27 cellular contexts compared by ENCODE assay signal in the genomic region with DNA sequence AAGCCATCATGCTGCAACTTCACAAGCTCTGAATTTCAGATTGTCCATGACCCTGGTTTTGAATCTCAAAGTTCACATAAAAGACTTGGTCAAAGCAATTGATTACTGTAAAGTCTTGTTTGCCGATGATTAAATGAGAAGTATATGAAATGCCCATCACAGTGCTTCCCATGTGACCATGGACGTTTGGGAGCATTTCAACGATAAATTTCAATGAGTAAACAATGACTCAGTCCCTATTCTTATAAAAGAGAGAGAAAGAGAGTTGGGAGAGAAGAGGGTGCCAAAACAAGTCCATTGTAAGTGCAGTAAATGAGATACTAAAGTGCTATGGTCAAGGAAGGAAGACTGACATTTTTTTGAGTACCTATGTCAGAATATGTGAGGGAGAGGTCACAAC.
DNase-seq lines count a peak whose midpoint lies in the region; ATAC-seq, FAIRE-seq and TF ChIP-seq lines count a peak whose summit lies in the region.
"Had no signal": no experiment of that assay in that cellular context is flagged by ENCODE, and none has a peak within 500 bp of the region (broad histone marks: within the 10 kb centered on the region; RNA-seq: fewer than 3 reads in every experiment).

No MANE protein-coding gene starts in this region.

- H3K27ac ChIP-seq in endothelial cell of umbilical vein (ENCODE audit: insufficient read depth, low read depth, low read length), result no peak overlapping the region
- no peak overlapping the region for H3K27ac ChIP-seq in pancreas
- no peak overlapping the region for H3K27ac ChIP-seq in heart right ventricle
- H3K27ac ChIP-seq: dorsolateral prefrontal cortex, foreskin keratinocyte, hepatocyte, HL-60, left lung, upper lobe of left lung had no signal

- TF ChIP-seq CTCF in endothelial cell of umbilical vein (IDR thresholded peaks at IDR 0.05; ENCODE audit: extremely low read depth in 1 of 2, insufficient read depth in 1 of 2, low read depth in 1 of 2, low read length in 2 of 2) (no peak), pancreas (IDR thresholded peaks at IDR 0.05) (no peak), heart right ventricle (IDR thresholded peaks at IDR 0.05) (no peak)

- H3K9me1 ChIP-seq in endothelial cell of umbilical vein (replicated peaks; ENCODE audit: control insufficient read depth, extremely low read depth, insufficient read depth, low read length), result no peaks in the 10 kb centered on the region

- H3K4me3 Mint-ChIP-seq in activated naive CD4-positive, alpha-beta T cell treated with anti-CD3 and anti-CD28 coated beads for 36 hours, result no peak overlapping the region
- H3K4me3 Mint-ChIP-seq: activated naive CD8-positive, alpha-beta T cell treated with anti-CD3 and anti-CD28 coated beads for 36 hours; naive thymus-derived CD4-positive, alpha-beta T cell had no signal

- H3K4me2 ChIP-seq in endothelial cell of umbilical vein (ENCODE audit: insufficient read depth, low read length), result no peak overlapping the region
- H3K4me2 ChIP-seq: hepatocyte, smooth muscle cell had no signal

- POLR2A ChIA-PET in endothelial cell of umbilical vein (lab: Charles Lee), result no interaction called here

- peak; percentile 65 for DNase-seq in EH (ENCODE audit: low read depth)
- peak; percentile 50 for DNase-seq in LoVo (ENCODE audit: low spot score)
- DNase-seq in endothelial cell of umbilical vein (ENCODE audit: low read depth, low spot score), result no peak
- DNase-seq in pancreas, result no peak
- DNase-seq in heart right ventricle, result no peak
- no peak for DNase-seq in activated naive CD4-positive, alpha-beta T cell treated with anti-CD3 and anti-CD28 coated beads for 36 hours
- DNase-seq: activated CD4-positive, alpha-beta T cell treated with anti-CD3 and anti-CD28 coated beads, Interleukin-2, amount 50 U/mL, for 4 hours; activated CD4-positive, CD25-positive, alpha-beta regulatory T cell; activated CD8-positive, alpha-beta memory T cell treated with anti-CD3 and anti-CD28 coated beads, Interleukin-2, amount 50 U/mL, for 4 hours; activated naive CD8-positive, alpha-beta T cell treated with anti-CD3 and anti-CD28 coated beads for 36 hours; cerebellar nuclear complex; dorsolateral prefrontal cortex; foreskin keratinocyte; left lung; naive thymus-derived CD4-positive, alpha-beta T cell; NCI-H1417; NCI-H2081; NCI-H82; occipital lobe; Right ventricle myocardium superior; stimulated activated CD4-positive, alpha-beta T cell treated with anti-CD3 and anti-CD28 coated beads, Interleukin-2, amount 100 ng/mL, for 24 hours; upper lobe of left lung had no signal

- CTCF ChIA-PET in endothelial cell of umbilical vein (lab: Charles Lee), result no interaction called here
- CTCF ChIA-PET in activated naive CD4-positive, alpha-beta T cell treated with anti-CD3 and anti-CD28 coated beads for 36 hours (lab: Charles Lee), result no interaction called here

- intact Hi-C loops in endothelial cell of umbilical vein (cut with micrococcal nuclease) (no loop called here), pancreas (cut with DNase I) (no loop called here), heart right ventricle (cut with DNase I) (no loop called here)
- intact Hi-C loops in activated naive CD4-positive, alpha-beta T cell treated with anti-CD3 and anti-CD28 coated beads for 36 hours (cut with micrococcal nuclease), result no loop called here

- no peaks in the 10 kb centered on the region for H3K4me1 Mint-ChIP-seq in activated naive CD4-positive, alpha-beta T cell treated with anti-CD3 and anti-CD28 coated beads for 36 hours (ENCODE audit: low read depth)
- H3K4me1 Mint-ChIP-seq: activated naive CD8-positive, alpha-beta T cell treated with anti-CD3 and anti-CD28 coated beads for 36 hours; naive thymus-derived CD4-positive, alpha-beta T cell had no signal

- H3K36me3 ChIP-seq in endothelial cell of umbilical vein (ENCODE audit: control insufficient read depth in 2 of 2, extremely low read depth in 1 of 2, insufficient read depth in 2 of 2, low read length in 2 of 2), result no peaks in the 10 kb centered on the region
- H3K36me3 ChIP-seq in pancreas, result no peaks in the 10 kb centered on the region
- H3K36me3 ChIP-seq in heart right ventricle, result no peaks in the 10 kb centered on the region
- H3K36me3 ChIP-seq: left lung, upper lobe of left lung had no signal

- TF ChIP-seq POLR2A in endothelial cell of umbilical vein (IDR thresholded peaks at IDR 0.05; ENCODE audit: low read depth, low read length), result no peak

- WGBS in pancreas, 2 donors, result 35 to 37% methylated on average over 3 of the region's 3 CpGs
- WGBS in heart right ventricle, 2 donors, result 65 to 82% methylated on average over 3 of the region's 3 CpGs

- H3K9me3 Mint-ChIP-seq in activated naive CD4-positive, alpha-beta T cell treated with anti-CD3 and anti-CD28 coated beads for 36 hours, result no peaks in the 10 kb centered on the region
- H3K9me3 Mint-ChIP-seq: activated naive CD8-positive, alpha-beta T cell treated with anti-CD3 and anti-CD28 coated beads for 36 hours had no signal

- no peak overlapping the region for H2AFZ ChIP-seq in endothelial cell of umbilical vein (ENCODE audit: low read depth, low read length)
- H2AFZ ChIP-seq: hepatocyte had no signal

- dilution Hi-C loops in endothelial cell of umbilical vein (cut with MboI; ENCODE audit: extremely low pct_ligation_motif_present, low sequenced_read_pairs), result no loop called here

- H3K27me3 ChIP-seq in endothelial cell of umbilical vein (ENCODE audit: control insufficient read depth in 2 of 2, insufficient read depth in 2 of 2, low read length in 2 of 2) (no peaks in the 10 kb centered on the region), pancreas (no peaks in the 10 kb centered on the region), heart right ventricle (peaks cover 0 to 10% (median 0%) of the 10 kb centered on the region in 7 donors)
- H3K27me3 ChIP-seq: dorsolateral prefrontal cortex, foreskin keratinocyte, hepatocyte, left lung, upper lobe of left lung had no signal

- FAIRE-seq in endothelial cell of umbilical vein (lab: Jason Lieb, UNC) (no peak), pancreas (lab: Jason Lieb, UNC) (no peak)

- H3K9ac ChIP-seq in endothelial cell of umbilical vein (replicated peaks; ENCODE audit: extremely low read depth, insufficient read depth, low read length), result no peak overlapping the region

- H3K36me3 Mint-ChIP-seq in activated naive CD4-positive, alpha-beta T cell treated with anti-CD3 and anti-CD28 coated beads for 36 hours (ENCODE audit: low read depth), result no peaks in the 10 kb centered on the region
- H3K36me3 Mint-ChIP-seq: activated naive CD8-positive, alpha-beta T cell treated with anti-CD3 and anti-CD28 coated beads for 36 hours had no signal

- BruUV-seq in endothelial cell of umbilical vein (replicated peaks; lab: Mats Ljungman, UMichigan), result no TSS peak

- H3K9me3 ChIP-seq in endothelial cell of umbilical vein (replicated peaks; ENCODE audit: control insufficient read depth, insufficient read depth, low read length) (no peaks in the 10 kb centered on the region), pancreas (no peaks in the 10 kb centered on the region), heart right ventricle (peaks cover 0 to 2% (median 0%) of the 10 kb centered on the region in 11 donors)
- H3K9me3 ChIP-seq: left lung, upper lobe of left lung had no signal

- no peaks in the 10 kb centered on the region for H4K20me1 ChIP-seq in endothelial cell of umbilical vein (replicated peaks; ENCODE audit: control insufficient read depth, extremely low read depth, insufficient read depth, low read length)

- peaks cover 19% of the 10 kb centered on the region for H3K4me1 ChIP-seq in endothelial cell of umbilical vein (ENCODE audit: control insufficient read depth, extremely low read depth, insufficient read depth, low read length)
- peaks cover 0 to 20% (median 8%) of the 10 kb centered on the region in 3 donors for H3K4me1 ChIP-seq in pancreas
- peaks cover 0 to 6% (median 0%) of the 10 kb centered on the region in 9 donors for H3K4me1 ChIP-seq in heart right ventricle
- H3K4me1 ChIP-seq: left lung had no signal

- ATAC-seq in pancreas (peak in 3 of 4 donors; percentile 30 to 44 (median 32)), heart right ventricle (no peak), GM21529 (IDR thresholded peaks at IDR 0.05; ENCODE audit: unreplicated experiment) (no peak), HG03565 (IDR thresholded peaks at IDR 0.05; ENCODE audit: unreplicated experiment) (no peak)
- ATAC-seq: foreskin keratinocyte; left lung; naive thymus-derived CD4-positive, alpha-beta T cell had no signal

- peaks cover 2% of the 10 kb centered on the region for H3K27me3 Mint-ChIP-seq in activated naive CD4-positive, alpha-beta T cell treated with anti-CD3 and anti-CD28 coated beads for 36 hours (ENCODE audit: low read depth)
- H3K27me3 Mint-ChIP-seq: activated naive CD8-positive, alpha-beta T cell treated with anti-CD3 and anti-CD28 coated beads for 36 hours had no signal

- no peak overlapping the region for H3K27ac Mint-ChIP-seq in activated naive CD4-positive, alpha-beta T cell treated with anti-CD3 and anti-CD28 coated beads for 36 hours
- H3K27ac Mint-ChIP-seq: activated naive CD8-positive, alpha-beta T cell treated with anti-CD3 and anti-CD28 coated beads for 36 hours; naive thymus-derived CD4-positive, alpha-beta T cell had no signal

- H3K79me2 ChIP-seq in endothelial cell of umbilical vein (ENCODE audit: control insufficient read depth, insufficient read depth, low read length), result no peaks in the 10 kb centered on the region
- H3K79me2 ChIP-seq: hepatocyte had no signal

- H3K4me3 ChIP-seq in endothelial cell of umbilical vein (replicated peaks in 1 of 3; ENCODE audit: insufficient read depth in 1 of 3, low read depth in 1 of 3, low read length in 3 of 3) (no peak overlapping the region), pancreas (no peak overlapping the region), heart right ventricle (no peak overlapping the region)
- H3K4me3 ChIP-seq: dorsolateral prefrontal cortex, hepatocyte, left lung, smooth muscle cell, upper lobe of left lung had no signal

TF ChIP-seq in endothelial cell of umbilical vein, 7 proteins besides CTCF, POLR2A, EP300 and RAD21:
- TF ChIP-seq, protein P1, sequence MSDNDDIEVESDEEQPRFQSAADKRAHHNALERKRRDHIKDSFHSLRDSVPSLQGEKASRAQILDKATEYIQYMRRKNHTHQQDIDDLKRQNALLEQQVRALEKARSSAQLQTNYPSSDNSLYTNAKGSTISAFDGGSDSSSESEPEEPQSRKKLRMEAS (IDR thresholded peaks at IDR 0.05; ENCODE audit: insufficient read depth, insufficient read length), result no peak
- TF ChIP-seq EZH2 (IDR thresholded peaks at IDR 0.05; ENCODE audit: borderline replicate concordance, low read depth, low read length, severe bottlenecking) (no peak), MYC (IDR thresholded peaks at IDR 0.05; ENCODE audit: low read depth, low read length) (no peak), JUN (IDR thresholded peaks at IDR 0.05; ENCODE audit: borderline replicate concordance, insufficient read depth, insufficient read length, low read depth) (peak; percentile 2), GATA2 (IDR thresholded peaks at IDR 0.05; ENCODE audit: insufficient read depth, insufficient read length, low read depth, low read length) (no peak), FOS (IDR thresholded peaks at IDR 0.05; ENCODE audit: borderline replicate concordance, insufficient read depth, low read length) (no peak), POLR2AphosphoS5 (IDR thresholded peaks at IDR 0.05; ENCODE audit: insufficient read depth, low read depth, low read length) (no peak)
TF ChIP-seq in endothelial cell of umbilical vein: peak in this region for 1.

Comparison
In these comparisons a context has a peak if more than half of its experiments do, and no peak if none do; other contexts are left out.
1. DNase-seq: peak in EH (single experiment) and LoVo (single experiment); none in endothelial cell of umbilical vein (single experiment), pancreas (0 of 6), heart right ventricle (0 of 2) and activated naive CD4-positive, alpha-beta T cell treated with anti-CD3 and anti-CD28 coated beads for 36 hours (single experiment).
2. ATAC-seq: peak in pancreas (3 of 4); none in heart right ventricle (0 of 8), GM21529 (single experiment) and HG03565 (single experiment).